In genomic region chr2:15142069-15142689, GRCh38 we compare ENCODE assay signal across 8 cellular contexts.
A peak's percentile ranks its signal among the peaks of the same experiment; 100 is the strongest.
DNase-seq lines count a peak whose midpoint lies in the region; ATAC-seq, FAIRE-seq and TF ChIP-seq lines count a peak whose summit lies in the region.

No MANE protein-coding gene starts in this region.

- no peaks in the 10 kb centered on the region for H3K4me1 ChIP-seq in mucosa of descending colon (ENCODE audit: low read depth)
- no peaks in the 10 kb centered on the region for H3K4me1 ChIP-seq in tibial artery

- H3K9me3 ChIP-seq in mucosa of descending colon (no peaks in the 10 kb centered on the region), tibial artery (peaks cover 0 to 4% (median 0%) of the 10 kb centered on the region in 3 donors)

- peak; percentile 100 for ATAC-seq in GM18508 (IDR thresholded peaks at IDR 0.05; ENCODE audit: insufficient read depth, unreplicated experiment)
- ATAC-seq in HG02798 (IDR thresholded peaks at IDR 0.05; ENCODE audit: poor library complexity, unreplicated experiment): peak; percentile 100
- peak; percentile 82 for ATAC-seq in mucosa of descending colon

- H3K27ac ChIP-seq in tibial artery: no peak overlapping the region

- FAIRE-seq in D721Med (lab: Jason Lieb, UNC): no peak

- H3K36me3 ChIP-seq in mucosa of descending colon (ENCODE audit: low read depth) (no peaks in the 10 kb centered on the region), tibial artery (no peaks in the 10 kb centered on the region)

- H3K27me3 ChIP-seq in tibial artery: no peaks in the 10 kb centered on the region

- no peak overlapping the region for H3K4me3 ChIP-seq in mucosa of descending colon
- H3K4me3 ChIP-seq in tibial artery: no peak overlapping the region

- intact Hi-C loops in mucosa of descending colon (cut with DNase I, micrococcal nuclease) (no loop called here), tibial artery (cut with DNase I; ENCODE audit: low total_unique reads) (no loop called here)

- DNase-seq in NCI-H69 (lab: John Stamatoyannopoulos, UW) (peak; percentile 82), activated T-cell treated with anti-CD3 and anti-CD28 coated beads for 1 hour (ENCODE audit: low read depth) (peak; percentile 30), mucosa of descending colon (peak in 1 of 3 donors; percentile 16), foreskin melanocyte (no peak), D721Med (ENCODE audit: insufficient read length, low spot score) (no peak), tibial artery (no peak)

- TF ChIP-seq CTCF in mucosa of descending colon (IDR thresholded peaks at IDR 0.05) (no peak), D721Med (IDR thresholded peaks at IDR 0.05; ENCODE audit: insufficient read depth, missing control alignments) (no peak), tibial artery (IDR thresholded peaks at IDR 0.05) (no peak)

Comparison
In these comparisons a context has a peak if more than half of its experiments do, and no peak if none do; other contexts are left out.
1. DNase-seq: peak in NCI-H69 (single experiment) and activated T-cell treated with anti-CD3 and anti-CD28 coated beads for 1 hour (single experiment); none in foreskin melanocyte (single experiment), D721Med (single experiment) and tibial artery (0 of 2).
2. Peak in every context shown above with its lines, with median percentiles within 50 percentile points of each other: ATAC-seq.